30 cellular contexts compared by ENCODE assay signal in genomic region chr11:122685041-122685440, GRCh38.
"Had no signal": no experiment of that assay in that cellular context is flagged by ENCODE, and none has a peak within 500 bp of the region (broad histone marks: within the 10 kb centered on the region; RNA-seq: fewer than 3 reads in every experiment).

No MANE protein-coding gene starts in this region.

- H3K79me2 ChIP-seq: hepatocyte had no signal

- H3K36me3 Mint-ChIP-seq: mesothelial cell of epicardium, naive B cell had no signal

- H3K27me3 Mint-ChIP-seq: naive B cell; stimulated activated naive B cell treated with anti-CD40 and anti-IgM and Interleukin-4, amounts not matched to agents 10 μg/mL and 1 μg/mL and 100 μg/mL, for 72 hours; stimulated activated naive CD8-positive, alpha-beta T cell treated with anti-CD3 and anti-CD28 coated beads, Interleukin-15, Interleukin-2, amounts not matched to agents 100 ng/mL and 50 ng/mL, for 24 hours had no signal

- H3K9me3 Mint-ChIP-seq: mesothelial cell of epicardium; naive B cell; nephron progenitor cell; stimulated activated naive B cell treated with anti-CD40 and anti-IgM and Interleukin-4, amounts not matched to agents 10 μg/mL and 1 μg/mL and 100 μg/mL, for 72 hours; stimulated activated naive CD8-positive, alpha-beta T cell treated with anti-CD3 and anti-CD28 coated beads, Interleukin-15, Interleukin-2, amounts not matched to agents 100 ng/mL and 50 ng/mL, for 24 hours had no signal

- H2AFZ ChIP-seq: hepatocyte had no signal

- H3K27me3 ChIP-seq: esophagus muscularis mucosa, foreskin keratinocyte, heart left ventricle, hepatocyte, ovary, tibial nerve, upper lobe of left lung had no signal

- H3K36me3 ChIP-seq: esophagus muscularis mucosa, gastroesophageal sphincter, heart left ventricle, ovary, thoracic aorta, tibial nerve, upper lobe of left lung had no signal

- H3K27ac Mint-ChIP-seq: mesothelial cell of epicardium; stimulated activated naive B cell treated with anti-CD40 and anti-IgM and Interleukin-4, amounts not matched to agents 10 μg/mL and 1 μg/mL and 100 μg/mL, for 72 hours; stimulated activated naive CD8-positive, alpha-beta T cell treated with anti-CD3 and anti-CD28 coated beads, Interleukin-15, Interleukin-2, amounts not matched to agents 100 ng/mL and 50 ng/mL, for 24 hours had no signal

- DNase-seq: dermis blood vessel endothelial cell; effector memory CD4-positive, alpha-beta T cell; foreskin keratinocyte; heart left ventricle; kidney; mesenchymal stem cell; mucosa of descending colon; naive B cell; nephron progenitor cell; occipital lobe; ovary; posterior cingulate gyrus; psoas muscle; right cardiac atrium; stimulated activated CD4-positive, alpha-beta T cell treated with anti-CD3 and anti-CD28 coated beads, Interleukin-15, amount 100 ng/mL, for 24 hours; stimulated activated CD4-positive, alpha-beta T cell treated with anti-CD3 and anti-CD28 coated beads, Interleukin-2, amount 100 ng/mL, for 48 hours; stimulated activated naive B cell treated with anti-CD40 and anti-IgM and Interleukin-4, amounts not matched to agents 10 μg/mL and 1 μg/mL and 100 μg/mL, for 72 hours; upper lobe of left lung had no signal

- H3K4me3 Mint-ChIP-seq: mesothelial cell of epicardium; naive B cell; nephron progenitor cell; stimulated activated naive B cell treated with anti-CD40 and anti-IgM and Interleukin-4, amounts not matched to agents 10 μg/mL and 1 μg/mL and 100 μg/mL, for 72 hours; stimulated activated naive CD8-positive, alpha-beta T cell treated with anti-CD3 and anti-CD28 coated beads, Interleukin-15, Interleukin-2, amounts not matched to agents 100 ng/mL and 50 ng/mL, for 24 hours had no signal

- H3K9me3 ChIP-seq: esophagus muscularis mucosa, gastroesophageal sphincter, heart left ventricle, mucosa of descending colon, ovary, psoas muscle, thoracic aorta, tibial nerve, upper lobe of left lung had no signal

- H3K4me2 ChIP-seq: hepatocyte had no signal

- FAIRE-seq: endothelial cell of umbilical vein, kidney, urothelium cell line had no signal

- H3K4me1 ChIP-seq: esophagus muscularis mucosa, foreskin keratinocyte, gastroesophageal sphincter, psoas muscle, tibial nerve, upper lobe of left lung had no signal

- H3K4me3 ChIP-seq: coronary artery, esophagus muscularis mucosa, gastroesophageal sphincter, heart left ventricle, hepatocyte, mucosa of descending colon, ovary, psoas muscle, skin epidermis, thoracic aorta, tibial nerve, upper lobe of left lung had no signal

- H3K27ac ChIP-seq: coronary artery, esophagus muscularis mucosa, foreskin keratinocyte, gastroesophageal sphincter, heart left ventricle, hepatocyte, ovary, psoas muscle, skin epidermis, thoracic aorta, tibial nerve, upper lobe of left lung had no signal

- ATAC-seq: foreskin keratinocyte; gastroesophageal sphincter; heart left ventricle; left lobe of liver; mucosa of descending colon; psoas muscle; right cardiac atrium; stimulated activated naive B cell treated with anti-CD40 and anti-IgM and Interleukin-4, amounts not matched to agents 10 μg/mL and 1 μg/mL and 100 μg/mL, for 72 hours had no signal
